10 cellular contexts compared by ENCODE assay signal in genomic region chr6:43579171-43579570, GRCh38. TPM values are rescaled to one million over a fixed set of nuclear protein-coding genes. Genes with fewer than 3 reads are reported as not detected.
A peak's percentile ranks its signal among the peaks of the same experiment; 100 is the strongest.
DNase-seq lines count a peak whose midpoint lies in the region; ATAC-seq and TF ChIP-seq lines count a peak whose summit lies in the region.
"Had no signal": no experiment of that assay in that cellular context is flagged by ENCODE, and none has a peak within 500 bp of the region (broad histone marks: within the 10 kb centered on the region; RNA-seq: fewer than 3 reads in every experiment).

No MANE protein-coding gene starts in this region.

- H3K27ac ChIP-seq in upper lobe of right lung = no peak overlapping the region

- peaks cover 25% of the 10 kb centered on the region for H3K4me1 ChIP-seq in upper lobe of right lung

- H3K36me3 Mint-ChIP-seq in activated T-helper 2 cell treated with anti-CD3 and anti-CD28 coated beads, Interferon-gamma antibody, Interleukin-2, Interleukin-4, amounts not matched to agents 10 μg/mL and 5 μg/mL and 100 μg/mL, durations not matched to agents 14 hours and 24 hours and 36 hours (ENCODE audit: low read depth) = peaks cover 52% of the 10 kb centered on the region

- no peak for TF ChIP-seq CTCF in kidney epithelial cell (IDR thresholded peaks at IDR 0.05; ENCODE audit: insufficient read depth, low read length, poor library complexity, severe bottlenecking)
- no peak for TF ChIP-seq CTCF in upper lobe of right lung (IDR thresholded peaks at IDR 0.05)

- no peaks in the 10 kb centered on the region for H3K9me3 Mint-ChIP-seq in activated T-helper 2 cell treated with anti-CD3 and anti-CD28 coated beads, Interferon-gamma antibody, Interleukin-2, Interleukin-4, amounts not matched to agents 10 μg/mL and 5 μg/mL and 100 μg/mL, durations not matched to agents 14 hours and 24 hours and 36 hours

- in situ Hi-C loops in ACHN (cut with HindIII; ENCODE audit: low pct_ligation_motif_present, low pct_unique_long_range_greater_than_20kb, low sequenced_read_pairs) = no loop called here

- H3K4me3 ChIP-seq in kidney epithelial cell (ENCODE audit: low read depth, low read length) (no peak overlapping the region), upper lobe of right lung (no peak overlapping the region)

- H3K4me3 Mint-ChIP-seq in activated T-helper 2 cell treated with anti-CD3 and anti-CD28 coated beads, Interferon-gamma antibody, Interleukin-2, Interleukin-4, amounts not matched to agents 10 μg/mL and 5 μg/mL and 100 μg/mL, durations not matched to agents 14 hours and 24 hours and 36 hours (ENCODE audit: low read depth) = peak overlapping the region; percentile 67

- DNase-seq in ACHN (peak; percentile 67), ELR (ENCODE audit: low read depth) (peak; percentile 30), kidney epithelial cell (ENCODE audit: low read depth) (peak; percentile 32), NCI-H748 treated with DMSO at 0.1 percent for 48 hours (lab: John Stamatoyannopoulos, UW) (no peak), upper lobe of right lung (no peak), cerebellar nuclear complex (lab: John Stamatoyannopoulos, UW) (no peak)
- DNase-seq in activated T-helper 2 cell treated with anti-CD3 and anti-CD28 coated beads, Interferon-gamma antibody, Interleukin-2, Interleukin-4, amounts not matched to agents 10 μg/mL and 5 μg/mL and 100 μg/mL, durations not matched to agents 14 hours and 24 hours and 36 hours (ENCODE audit: low spot score) = no peak
- DNase-seq: DMS 273 treated with DMSO at 0.1 percent for 48 hours, NCI-H446 treated with DMSO at 0.1 percent for 48 hours had no signal

- peaks cover 38% of the 10 kb centered on the region for H3K4me1 Mint-ChIP-seq in activated T-helper 2 cell treated with anti-CD3 and anti-CD28 coated beads, Interferon-gamma antibody, Interleukin-2, Interleukin-4, amounts not matched to agents 10 μg/mL and 5 μg/mL and 100 μg/mL, durations not matched to agents 14 hours and 24 hours and 36 hours (ENCODE audit: low read depth)

- H3K36me3 ChIP-seq in kidney epithelial cell (ENCODE audit: control insufficient read depth, insufficient read depth, low read length) (no peaks in the 10 kb centered on the region), upper lobe of right lung (peaks cover 21% of the 10 kb centered on the region)

- no peaks in the 10 kb centered on the region for H3K27me3 ChIP-seq in kidney epithelial cell (ENCODE audit: control insufficient read depth, insufficient read depth, low read length)
- no peaks in the 10 kb centered on the region for H3K27me3 ChIP-seq in upper lobe of right lung

- H3K9me3 ChIP-seq in upper lobe of right lung = no peaks in the 10 kb centered on the region

- peak overlapping the region; percentile 58 for H3K27ac Mint-ChIP-seq in activated T-helper 2 cell treated with anti-CD3 and anti-CD28 coated beads, Interferon-gamma antibody, Interleukin-2, Interleukin-4, amounts not matched to agents 10 μg/mL and 5 μg/mL and 100 μg/mL, durations not matched to agents 14 hours and 24 hours and 36 hours

- no peaks in the 10 kb centered on the region for H3K27me3 Mint-ChIP-seq in activated T-helper 2 cell treated with anti-CD3 and anti-CD28 coated beads, Interferon-gamma antibody, Interleukin-2, Interleukin-4, amounts not matched to agents 10 μg/mL and 5 μg/mL and 100 μg/mL, durations not matched to agents 14 hours and 24 hours and 36 hours (ENCODE audit: low read depth)

- ATAC-seq in GM19328 (IDR thresholded peaks at IDR 0.05; ENCODE audit: unreplicated experiment) (no peak), upper lobe of right lung (no peak)

- intact Hi-C loops in activated T-helper 2 cell treated with anti-CD3 and anti-CD28 coated beads, Interferon-gamma antibody, Interleukin-2, Interleukin-4, amounts not matched to agents 10 μg/mL and 5 μg/mL and 100 μg/mL, durations not matched to agents 14 hours and 24 hours and 36 hours (cut with micrococcal nuclease) = no loop called here
- intact Hi-C loops in upper lobe of right lung (cut with DNase I) = no loop called here

RNA-seq across cellular contexts. Expression of gene POLH, which starts 3.2 kb away (rescaled TPM):
- 35.7 and 44.5 TPM in 2 replicates for total RNA-seq in activated T-helper 2 cell treated with anti-CD3 and anti-CD28 coated beads, Interferon-gamma antibody, Interleukin-2, Interleukin-4, amounts not matched to agents 10 μg/mL and 5 μg/mL and 100 μg/mL, durations not matched to agents 14 hours and 24 hours and 36 hours
- total RNA-seq in kidney epithelial cell (14.0 and 17.3 TPM in 2 replicates), upper lobe of right lung (21.4 TPM)

RNA-seq across cellular contexts. Expression of gene XPO5, which starts 3.3 kb away (rescaled TPM):
- 114 and 119 TPM in 2 replicates for total RNA-seq in activated T-helper 2 cell treated with anti-CD3 and anti-CD28 coated beads, Interferon-gamma antibody, Interleukin-2, Interleukin-4, amounts not matched to agents 10 μg/mL and 5 μg/mL and 100 μg/mL, durations not matched to agents 14 hours and 24 hours and 36 hours
- 53.3 and 54.8 TPM in 2 replicates for total RNA-seq in kidney epithelial cell
- total RNA-seq in upper lobe of right lung = 36.9 TPM

RNA-seq across cellular contexts. Expression of gene GTPBP2, which starts 49.9 kb away (rescaled TPM):
- total RNA-seq in activated T-helper 2 cell treated with anti-CD3 and anti-CD28 coated beads, Interferon-gamma antibody, Interleukin-2, Interleukin-4, amounts not matched to agents 10 μg/mL and 5 μg/mL and 100 μg/mL, durations not matched to agents 14 hours and 24 hours and 36 hours = 71.7 and 78.4 TPM in 2 replicates
- 96.5 and 100 TPM in 2 replicates for total RNA-seq in kidney epithelial cell
- total RNA-seq in upper lobe of right lung = 85.7 TPM

RNA-seq across cellular contexts. Expression of gene MAD2L1BP, which starts 56.5 kb away (rescaled TPM):
- total RNA-seq in activated T-helper 2 cell treated with anti-CD3 and anti-CD28 coated beads, Interferon-gamma antibody, Interleukin-2, Interleukin-4, amounts not matched to agents 10 μg/mL and 5 μg/mL and 100 μg/mL, durations not matched to agents 14 hours and 24 hours and 36 hours = 35.4 and 38.4 TPM in 2 replicates
- 39.4 and 68.0 TPM in 2 replicates for total RNA-seq in kidney epithelial cell
- total RNA-seq in upper lobe of right lung = 18.5 TPM

Comparison
In these comparisons a context has a peak if more than half of its experiments do, and no peak if none do; other contexts are left out.
1. DNase-seq: peak in ACHN (single experiment), ELR (single experiment) and kidney epithelial cell (single experiment); none in activated T-helper 2 cell treated with anti-CD3 and anti-CD28 coated beads, Interferon-gamma antibody, Interleukin-2, Interleukin-4, amounts not matched to agents 10 μg/mL and 5 μg/mL and 100 μg/mL, durations not matched to agents 14 hours and 24 hours and 36 hours (single experiment), NCI-H748 treated with DMSO at 0.1 percent for 48 hours (single experiment), upper lobe of right lung (single experiment) and cerebellar nuclear complex (0 of 2).